ENCODE assay signal across 12 cellular contexts in the genomic region with DNA sequence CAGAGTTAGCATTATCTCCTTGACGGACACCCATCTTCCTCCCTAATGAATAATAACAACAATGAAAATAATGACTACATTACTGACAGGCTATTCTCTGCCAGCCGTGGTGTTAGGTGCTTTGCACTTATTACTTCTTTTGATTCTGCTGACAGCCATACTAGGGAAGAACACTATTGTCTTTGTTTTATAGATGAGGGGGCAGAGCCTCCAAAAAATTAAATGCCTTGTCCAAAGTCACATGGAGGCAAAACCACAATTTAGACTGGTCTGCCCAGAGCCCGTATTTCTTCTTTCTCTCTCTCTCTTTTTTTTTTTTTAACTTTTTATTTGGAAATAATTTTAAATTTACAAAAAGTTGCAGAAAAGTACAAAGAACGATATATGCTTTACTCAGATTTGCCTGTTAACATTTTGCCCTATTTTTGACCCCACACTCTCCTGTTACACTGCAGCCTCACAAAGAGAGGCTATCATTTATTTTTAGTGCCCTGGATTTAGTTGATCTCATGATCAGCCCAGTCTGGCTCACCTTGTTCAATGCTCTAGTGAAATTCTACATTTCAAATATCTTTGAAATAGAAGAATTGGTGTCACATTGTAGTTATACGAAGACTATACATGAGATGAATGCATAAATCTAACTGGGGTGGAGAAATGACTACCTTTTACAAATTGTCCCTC.
DNase-seq lines count a peak whose midpoint lies in the region; TF ChIP-seq lines count a peak whose summit lies in the region.
"Had no signal": no experiment of that assay in that cellular context is flagged by ENCODE, and none has a peak within 500 bp of the region (broad histone marks: within the 10 kb centered on the region; RNA-seq: fewer than 3 reads in every experiment).

No MANE protein-coding gene starts in this region.

- H3K79me2 ChIP-seq in KMS-11 (ENCODE audit: insufficient read depth, low read depth) (no peaks in the 10 kb centered on the region), mesendoderm (ENCODE audit: control insufficient read depth, insufficient read depth, low read length) (no peaks in the 10 kb centered on the region), smooth muscle cell (ENCODE audit: low read depth) (no peaks in the 10 kb centered on the region)

- H3K4me3 ChIP-seq in KMS-11 (IDR thresholded peaks at IDR 0.05; ENCODE audit: insufficient read depth, low read depth, low read length) (no peak overlapping the region), SK-N-MC (no peak overlapping the region), mesendoderm (ENCODE audit: low read length) (no peak overlapping the region), smooth muscle cell (no peak overlapping the region)
- H3K4me3 ChIP-seq: GM12878, Peyer's patch, SJCRH30 had no signal

- WGBS in mesendoderm (ENCODE audit: extremely low coverage, insufficient coverage, low lambda C conversion rate) = no CpG with 5 or more reads among the region's 5 CpGs
- 50% methylated on average over 5 of the region's 5 CpGs for WGBS in smooth muscle cell (ENCODE audit: low lambda C conversion rate)

- H3K27me3 Mint-ChIP-seq in osteocyte (ENCODE audit: unreplicated experiment) = no peaks in the 10 kb centered on the region

- H3K79me1 ChIP-seq in mesendoderm (ENCODE audit: low read length) = no peaks in the 10 kb centered on the region

- H3K36me3 ChIP-seq in KMS-11 (ENCODE audit: insufficient read depth) (no peaks in the 10 kb centered on the region), SK-N-MC (ENCODE audit: insufficient read depth, low read length) (no peaks in the 10 kb centered on the region), mesendoderm (ENCODE audit: control insufficient read depth, insufficient read depth, low read length) (no peaks in the 10 kb centered on the region), smooth muscle cell (ENCODE audit: low read depth) (no peaks in the 10 kb centered on the region)
- H3K36me3 ChIP-seq: BE2C, Peyer's patch, SJCRH30 had no signal

- TF ChIP-seq CTCF in KMS-11 (conservative IDR thresholded peaks at IDR 0.05; ENCODE audit: low read depth, low read length) = no peak
- no peak for TF ChIP-seq CTCF in smooth muscle cell (IDR thresholded peaks at IDR 0.05; ENCODE audit: borderline replicate concordance, insufficient read depth, poor library complexity, severe bottlenecking)
- no peak for TF ChIP-seq CTCF in osteocyte (IDR thresholded peaks at IDR 0.05)

- H3K9ac ChIP-seq in KMS-11 = no peak overlapping the region; the same call in 1 of the 2 replicates
- H3K9ac ChIP-seq in SK-N-MC (ENCODE audit: insufficient read length) = peak overlapping the region; percentile 16
- H3K9ac ChIP-seq in mesendoderm (ENCODE audit: low read length) = no peak overlapping the region
- no peak overlapping the region for H3K9ac ChIP-seq in smooth muscle cell (ENCODE audit: low read depth)

- no peaks in the 10 kb centered on the region for H3K9me3 ChIP-seq in SK-N-MC (ENCODE audit: low read depth, low read length)
- no peaks in the 10 kb centered on the region for H3K9me3 ChIP-seq in smooth muscle cell (replicated peaks; ENCODE audit: low read depth)
- H3K9me3 ChIP-seq: BE2C, Peyer's patch, SJCRH30 had no signal

- H3K23ac ChIP-seq in mesendoderm (ENCODE audit: low read length) = no peak overlapping the region

- H3K56ac ChIP-seq in mesendoderm (ENCODE audit: low read length) = no peak overlapping the region

- no peak overlapping the region for H2BK5ac ChIP-seq in mesendoderm (ENCODE audit: low read length)

- H3K4ac ChIP-seq in mesendoderm (ENCODE audit: low read depth, low read length) = no peak overlapping the region

- H2AFZ ChIP-seq in KMS-11 (ENCODE audit: low read depth) (peak overlapping the region; percentile 53), smooth muscle cell (ENCODE audit: low read depth) (peak overlapping the region; percentile 69)

- peak overlapping the region; percentile 83 for H3K4me2 ChIP-seq in KMS-11
- no peak overlapping the region for H3K4me2 ChIP-seq in mesendoderm (ENCODE audit: low read length)
- peak overlapping the region; percentile 85 for H3K4me2 ChIP-seq in smooth muscle cell

- no peak overlapping the region for H3K18ac ChIP-seq in mesendoderm (ENCODE audit: low read length)

- no peaks in the 10 kb centered on the region for H3F3A ChIP-seq in smooth muscle cell (ENCODE audit: low read depth)

- no peak overlapping the region for H3K27ac ChIP-seq in KMS-11
- no peak overlapping the region for H3K27ac ChIP-seq in SK-N-MC
- no peak overlapping the region for H3K27ac ChIP-seq in mesendoderm (ENCODE audit: low read depth, low read length)
- no peak overlapping the region for H3K27ac ChIP-seq in smooth muscle cell (ENCODE audit: low read depth)
- H3K27ac ChIP-seq: Peyer's patch, SJCRH30 had no signal

- H2AK5ac ChIP-seq in mesendoderm (ENCODE audit: low read length) = no peak overlapping the region

- H4K5ac ChIP-seq in mesendoderm (ENCODE audit: low read length) = no peak overlapping the region

- H2BK120ac ChIP-seq in mesendoderm (ENCODE audit: low read depth, low read length) = no peak overlapping the region

- DNase-seq in SK-N-MC (ENCODE audit: low read depth, low spot score) (no peak), mesendoderm (no peak), smooth muscle cell (lab: John Stamatoyannopoulos, UW; ENCODE audit: unreplicated experiment) (no peak), NCI-H510A (lab: John Stamatoyannopoulos, UW) (no peak), DMS 273 treated with DMSO at 0.1 percent for 48 hours (lab: John Stamatoyannopoulos, UW) (no peak), osteocyte (ENCODE audit: extremely low spot score, unreplicated experiment) (no peak)
- DNase-seq: NK-92 treated with Interleukin-12 subunit alpha and Interleukin-12 subunit beta, amount 100 ng/mL, for 24 hours had no signal

- H3K36me3 Mint-ChIP-seq in osteocyte (ENCODE audit: unreplicated experiment) = no peaks in the 10 kb centered on the region

- no peaks in the 10 kb centered on the region for H3K9me3 Mint-ChIP-seq in osteocyte (ENCODE audit: unreplicated experiment)

- H3K4me1 ChIP-seq in KMS-11 (ENCODE audit: low read depth, poor library complexity, severe bottlenecking) (peaks cover 25% of the 10 kb centered on the region), mesendoderm (ENCODE audit: control insufficient read depth, low read depth, low read length) (no peaks in the 10 kb centered on the region), smooth muscle cell (ENCODE audit: low read depth) (no peaks in the 10 kb centered on the region)
- H3K4me1 ChIP-seq: BE2C, Peyer's patch, SJCRH30 had no signal

- H4K20me1 ChIP-seq in KMS-11 (ENCODE audit: insufficient read depth) (no peaks in the 10 kb centered on the region), smooth muscle cell (ENCODE audit: low read depth) (no peaks in the 10 kb centered on the region)

- H4K8ac ChIP-seq in mesendoderm (ENCODE audit: low read depth, low read length) = no peak overlapping the region

- peak overlapping the region; percentile 57 for H2BK15ac ChIP-seq in mesendoderm (replicated peaks; ENCODE audit: low read depth)

- no peaks in the 10 kb centered on the region for H3K27me3 ChIP-seq in KMS-11 (ENCODE audit: insufficient read depth, low read depth)
- no peaks in the 10 kb centered on the region for H3K27me3 ChIP-seq in mesendoderm (ENCODE audit: insufficient read depth, low read length, poor library complexity)
- no peaks in the 10 kb centered on the region for H3K27me3 ChIP-seq in smooth muscle cell (ENCODE audit: low read depth)
- H3K27me3 ChIP-seq: BE2C, Peyer's patch had no signal

- H3K27ac Mint-ChIP-seq in osteocyte (ENCODE audit: unreplicated experiment) = no peak overlapping the region

- H3K4me3 Mint-ChIP-seq in osteocyte (ENCODE audit: unreplicated experiment) = no peak overlapping the region

- H3K4me1 Mint-ChIP-seq in osteocyte (ENCODE audit: unreplicated experiment) = peaks cover 3% of the 10 kb centered on the region
